ENCODE assay signal across 20 cellular contexts in genomic region chr11:130024356-130024755, GRCh38. TPM values are rescaled to one million over a fixed set of nuclear protein-coding genes. Genes with fewer than 3 reads are reported as not detected.
DNase-seq lines count a peak whose midpoint lies in the region; ATAC-seq, FAIRE-seq and TF ChIP-seq lines count a peak whose summit lies in the region.
"Had no signal": no experiment of that assay in that cellular context is flagged by ENCODE, and none has a peak within 500 bp of the region (broad histone marks: within the 10 kb centered on the region; RNA-seq: fewer than 3 reads in every experiment).

No MANE protein-coding gene starts in this region.

- BruUV-seq in Caco-2 (replicated peaks; lab: Mats Ljungman, UMichigan) (no TSS peak), endothelial cell of umbilical vein (replicated peaks; lab: Mats Ljungman, UMichigan) (no TSS peak)

- ATAC-seq in stimulated activated naive CD8-positive, alpha-beta T cell treated with anti-CD3 and anti-CD28 coated beads, Interleukin-15, amount 100 ng/mL, for 72 hours = no peak
- ATAC-seq in CD4-positive, alpha-beta T cell (ENCODE audit: poor library complexity) = no peak
- ATAC-seq in GM21619 (IDR thresholded peaks at IDR 0.05; ENCODE audit: unreplicated experiment) = no peak
- ATAC-seq: Right ventricle myocardium inferior had no signal

- TF ChIP-seq POLR2A in endothelial cell of umbilical vein (IDR thresholded peaks at IDR 0.05; ENCODE audit: low read depth, low read length) = no peak

- dilution Hi-C loops in endothelial cell of umbilical vein (cut with MboI; ENCODE audit: extremely low pct_ligation_motif_present, low sequenced_read_pairs) = no loop called here

- peak overlapping the region; percentile 87 for H3K27ac ChIP-seq in endothelial cell of umbilical vein (ENCODE audit: insufficient read depth, low read depth, low read length)
- no peak overlapping the region for H3K27ac ChIP-seq in CD4-positive, alpha-beta T cell (ENCODE audit: low read depth, low read length)

- H2AFZ ChIP-seq in endothelial cell of umbilical vein (ENCODE audit: low read depth, low read length) = no peak overlapping the region
- H2AFZ ChIP-seq: PC-9 had no signal

- peak overlapping the region; percentile 71 for H3K27ac Mint-ChIP-seq in Caco-2 (ENCODE audit: unreplicated experiment)
- H3K27ac Mint-ChIP-seq in stimulated activated naive CD8-positive, alpha-beta T cell treated with anti-CD3 and anti-CD28 coated beads, Interleukin-15, amount 100 ng/mL, for 72 hours = no peak overlapping the region
- no peak overlapping the region for H3K27ac Mint-ChIP-seq in CD4-positive, alpha-beta T cell
- H3K27ac Mint-ChIP-seq: CD4-positive, alpha-beta memory T cell; H9; IgD-negative memory B cell; T-helper 1 cell treated with Interleukin-12 subunit alpha and Interleukin-12 subunit beta and Interleukin-4 antibody, amounts not matched to agents 30 μg/mL and 1 μg/mL, for 36 hours had no signal

- no peaks in the 10 kb centered on the region for H3K27me3 Mint-ChIP-seq in Caco-2 (ENCODE audit: insufficient read depth, unreplicated experiment)
- no peaks in the 10 kb centered on the region for H3K27me3 Mint-ChIP-seq in stimulated activated naive CD8-positive, alpha-beta T cell treated with anti-CD3 and anti-CD28 coated beads, Interleukin-15, amount 100 ng/mL, for 72 hours
- H3K27me3 Mint-ChIP-seq in CD4-positive, alpha-beta T cell = no peaks in the 10 kb centered on the region

- POLR2A ChIA-PET in Caco-2 (lab: Charles Lee) = interaction anchor here (0.5 kb wide), 1 partner anchor 22 kb away, joined by 9 read pairs; the partner anchor contains the start of gene PRDM10
- POLR2A ChIA-PET in endothelial cell of umbilical vein (lab: Charles Lee) = no interaction called here
- POLR2A ChIA-PET in CD4-positive, alpha-beta T cell (lab: Charles Lee) = no interaction called here

- H3K4me3 ChIP-seq in Caco-2 (ENCODE audit: low read depth, low read length) (no peak overlapping the region), endothelial cell of umbilical vein (replicated peaks in 1 of 3; ENCODE audit: insufficient read depth in 1 of 3, low read depth in 1 of 3, low read length in 3 of 3) (no peak overlapping the region)
- H3K4me3 ChIP-seq: PC-9 had no signal

- no peaks in the 10 kb centered on the region for H3K9me1 ChIP-seq in endothelial cell of umbilical vein (replicated peaks; ENCODE audit: control insufficient read depth, extremely low read depth, insufficient read depth, low read length)

- FAIRE-seq in endothelial cell of umbilical vein (lab: Jason Lieb, UNC) = no peak
- FAIRE-seq: D721Med had no signal

- H3K36me3 Mint-ChIP-seq in Caco-2 (ENCODE audit: insufficient read depth, unreplicated experiment) = peaks cover 7% of the 10 kb centered on the region
- no peaks in the 10 kb centered on the region for H3K36me3 Mint-ChIP-seq in CD4-positive, alpha-beta T cell (ENCODE audit: low read depth)
- H3K36me3 Mint-ChIP-seq: CD4-positive, alpha-beta memory T cell had no signal

- no peak overlapping the region for H3K9ac ChIP-seq in endothelial cell of umbilical vein (replicated peaks; ENCODE audit: extremely low read depth, insufficient read depth, low read length)

- H3K4me2 ChIP-seq in endothelial cell of umbilical vein (ENCODE audit: insufficient read depth, low read length) = peak overlapping the region; percentile 16

- H3K9me3 Mint-ChIP-seq in Caco-2 (ENCODE audit: unreplicated experiment) = peaks cover 9% of the 10 kb centered on the region
- H3K9me3 Mint-ChIP-seq in stimulated activated naive CD8-positive, alpha-beta T cell treated with anti-CD3 and anti-CD28 coated beads, Interleukin-15, amount 100 ng/mL, for 72 hours = no peaks in the 10 kb centered on the region
- no peaks in the 10 kb centered on the region for H3K9me3 Mint-ChIP-seq in CD4-positive, alpha-beta T cell
- H3K9me3 Mint-ChIP-seq: IgD-negative memory B cell; T-helper 1 cell treated with Interleukin-12 subunit alpha and Interleukin-12 subunit beta and Interleukin-4 antibody, amounts not matched to agents 30 μg/mL and 1 μg/mL, for 36 hours had no signal

- intact Hi-C loops in Caco-2 (cut with micrococcal nuclease; ENCODE audit: unreplicated experiment) (no loop called here), endothelial cell of umbilical vein (cut with micrococcal nuclease) (loop anchor here (1.0 kb wide), 1 partner anchor 45 kb away; the partner anchor contains the start of gene APLP2)
- intact Hi-C loops in CD4-positive, alpha-beta T cell (cut with DNase I, micrococcal nuclease) = no loop called here

- H3K4me1 ChIP-seq in Caco-2 (peaks cover 67% of the 10 kb centered on the region), endothelial cell of umbilical vein (ENCODE audit: control insufficient read depth, extremely low read depth, insufficient read depth, low read length) (peaks cover 18% of the 10 kb centered on the region)

- H3K36me3 ChIP-seq in Caco-2 (ENCODE audit: control insufficient read depth, insufficient read depth, low read length) = no peaks in the 10 kb centered on the region
- H3K36me3 ChIP-seq in endothelial cell of umbilical vein (ENCODE audit: control insufficient read depth in 2 of 2, extremely low read depth in 1 of 2, insufficient read depth in 2 of 2, low read length in 2 of 2) = no peaks in the 10 kb centered on the region

- CTCF ChIA-PET in Caco-2 (lab: Charles Lee) (interaction anchor here (1.0 to 1.2 kb wide), 2 partner anchors 21 to 22 kb away, joined by 4 to 6 read pairs; partner anchors contain the start of gene PRDM10), endothelial cell of umbilical vein (lab: Charles Lee) (interaction anchor here (0.6 to 1.4 kb wide), 3 partner anchors 16 to 108 kb away, joined by 3 to 4 read pairs (median 3); partner anchors contain the start of gene PRDM10)
- CTCF ChIA-PET in CD4-positive, alpha-beta T cell (lab: Charles Lee) = no interaction called here

- H4K20me1 ChIP-seq in endothelial cell of umbilical vein (replicated peaks; ENCODE audit: control insufficient read depth, extremely low read depth, insufficient read depth, low read length) = no peaks in the 10 kb centered on the region

- no peak for TF ChIP-seq CTCF in Caco-2 (IDR thresholded peaks at IDR 0.05; ENCODE audit: insufficient read depth in 1 of 2, low read depth in 1 of 2, low read length in 1 of 2, severe bottlenecking in 1 of 2, unreplicated experiment in 1 of 2)
- no peak for TF ChIP-seq CTCF in endothelial cell of umbilical vein (IDR thresholded peaks at IDR 0.05; ENCODE audit: extremely low read depth in 1 of 2, insufficient read depth in 1 of 2, low read depth in 1 of 2, low read length in 2 of 2)
- no peak for TF ChIP-seq CTCF in CD4-positive, alpha-beta T cell (IDR thresholded peaks at IDR 0.05)

- H3K27me3 ChIP-seq in Caco-2 (replicated peaks; ENCODE audit: control insufficient read depth, insufficient read depth, low read length) = no peaks in the 10 kb centered on the region
- no peaks in the 10 kb centered on the region for H3K27me3 ChIP-seq in endothelial cell of umbilical vein (ENCODE audit: control insufficient read depth in 2 of 2, insufficient read depth in 2 of 2, low read length in 2 of 2)
- H3K27me3 ChIP-seq in CD4-positive, alpha-beta T cell (ENCODE audit: control insufficient read depth, insufficient read depth, low read length) = no peaks in the 10 kb centered on the region

- H3K4me3 Mint-ChIP-seq in Caco-2 (ENCODE audit: unreplicated experiment) = no peak overlapping the region
- H3K4me3 Mint-ChIP-seq in stimulated activated naive CD8-positive, alpha-beta T cell treated with anti-CD3 and anti-CD28 coated beads, Interleukin-15, amount 100 ng/mL, for 72 hours = no peak overlapping the region
- H3K4me3 Mint-ChIP-seq in CD4-positive, alpha-beta T cell = no peak overlapping the region
- H3K4me3 Mint-ChIP-seq: CD4-positive, alpha-beta memory T cell; H9; IgD-negative memory B cell; T-helper 1 cell treated with Interleukin-12 subunit alpha and Interleukin-12 subunit beta and Interleukin-4 antibody, amounts not matched to agents 30 μg/mL and 1 μg/mL, for 36 hours had no signal

- DNase-seq in Caco-2 (no peak), M059J (ENCODE audit: low read depth) (peak; percentile 26), endothelial cell of umbilical vein (ENCODE audit: low read depth, low spot score) (peak; percentile 32), cerebellum (ENCODE audit: low spot score) (no peak)
- no peak for DNase-seq in stimulated activated naive CD8-positive, alpha-beta T cell treated with anti-CD3 and anti-CD28 coated beads, Interleukin-15, amount 100 ng/mL, for 72 hours
- no peak for DNase-seq in CD4-positive, alpha-beta T cell
- DNase-seq: CD4-positive, alpha-beta memory T cell; DMS79 treated with DMSO at 0.1 percent for 48 hours; H9; NCI-H1417; NCI-H1930; NCI-H2171 treated with DMSO at 0.1 percent for 48 hours; NCI-H510A treated with DMSO at 0.1 percent for 48 hours; NK-92 treated with Interleukin-12 subunit alpha and Interleukin-12 subunit beta, amount 100 ng/mL, for 24 hours; PC-9 had no signal

- H3K9me3 ChIP-seq in Caco-2 = peaks cover 3% of the 10 kb centered on the region; the same call in 1 of the 2 replicates
- H3K9me3 ChIP-seq in endothelial cell of umbilical vein (replicated peaks; ENCODE audit: control insufficient read depth, insufficient read depth, low read length) = no peaks in the 10 kb centered on the region
- H3K9me3 ChIP-seq in CD4-positive, alpha-beta T cell (ENCODE audit: control insufficient read depth, low read length) = no peaks in the 10 kb centered on the region

- no peaks in the 10 kb centered on the region for H3K79me2 ChIP-seq in endothelial cell of umbilical vein (ENCODE audit: control insufficient read depth, insufficient read depth, low read length)

- peaks cover 53% of the 10 kb centered on the region for H3K4me1 Mint-ChIP-seq in Caco-2 (ENCODE audit: low read depth, unreplicated experiment)
- no peaks in the 10 kb centered on the region for H3K4me1 Mint-ChIP-seq in stimulated activated naive CD8-positive, alpha-beta T cell treated with anti-CD3 and anti-CD28 coated beads, Interleukin-15, amount 100 ng/mL, for 72 hours
- H3K4me1 Mint-ChIP-seq in CD4-positive, alpha-beta T cell (ENCODE audit: low read depth) = no peaks in the 10 kb centered on the region

RNA-seq across cellular contexts. Expression of gene PRDM10, which starts 21.7 kb away (rescaled TPM):
- total RNA-seq in Caco-2 (2022) (11.8 and 12.0 TPM in 2 replicates), endothelial cell of umbilical vein (10.2 and 13.0 TPM in 2 replicates), cerebellum (14.2 TPM)
- 6.3 and 9.0 TPM in 2 replicates for total RNA-seq in M059J (2014; rRNA removed; shearing (Covaris generic))
- 9.6 TPM in 2 replicates for polyA plus RNA-seq in endothelial cell of umbilical vein
- polyA plus RNA-seq in endothelial cell of umbilical vein (2011; cell fraction: cytosol; rRNA removed) = 3.6 and 4.1 TPM in 2 replicates
- 17.7 and 21.4 TPM in 2 replicates for polyA plus RNA-seq in endothelial cell of umbilical vein (2011; cell fraction: nucleus; rRNA removed)
- polyA plus RNA-seq in endothelial cell of umbilical vein (2012) = 5.5 TPM in 2 replicates
- polyA minus RNA-seq in endothelial cell of umbilical vein = 20.2 and 25.9 TPM in 2 replicates
- 5.9 TPM for polyA minus RNA-seq in endothelial cell of umbilical vein (2011; cell fraction: cytosol; rRNA and poly(A)+ RNA removed)
- 15.3 and 33.4 TPM in 2 replicates for polyA minus RNA-seq in endothelial cell of umbilical vein (2011; cell fraction: nucleus; rRNA and poly(A)+ RNA removed)
- 1 to 10 TPM; 8.2 to 9.6 TPM for total RNA-seq in CD4-positive, alpha-beta T cell

RNA-seq across cellular contexts. Expression of gene APLP2, which starts 45.3 kb away (rescaled TPM):
- total RNA-seq in Caco-2 (2022) = 1,761 and 2,076 TPM in 2 replicates
- 246 and 418 TPM in 2 replicates for total RNA-seq in M059J (2014; rRNA removed; shearing (Covaris generic))
- 503 and 543 TPM in 2 replicates for total RNA-seq in endothelial cell of umbilical vein
- 433 and 493 TPM in 2 replicates for polyA plus RNA-seq in endothelial cell of umbilical vein
- 441 and 461 TPM in 2 replicates for polyA plus RNA-seq in endothelial cell of umbilical vein (2011; cell fraction: cytosol; rRNA removed)
- 379 and 479 TPM in 2 replicates for polyA plus RNA-seq in endothelial cell of umbilical vein (2011; cell fraction: nucleus; rRNA removed)
- 1,126 and 1,231 TPM in 2 replicates for polyA plus RNA-seq in endothelial cell of umbilical vein (2012)
- 350 and 416 TPM in 2 replicates for polyA minus RNA-seq in endothelial cell of umbilical vein
- polyA minus RNA-seq in endothelial cell of umbilical vein (2011; cell fraction: cytosol; rRNA and poly(A)+ RNA removed) = 23.5 TPM
- polyA minus RNA-seq in endothelial cell of umbilical vein (2011; cell fraction: nucleus; rRNA and poly(A)+ RNA removed) = 122 and 144 TPM in 2 replicates
- total RNA-seq in cerebellum = 341 TPM
- 10 to 100 TPM; 28.8 to 29.5 TPM for total RNA-seq in CD4-positive, alpha-beta T cell

Comparison
In these comparisons a context has a peak if more than half of its experiments do, and no peak if none do; other contexts are left out.
1. DNase-seq: peak in M059J (single experiment) and endothelial cell of umbilical vein (single experiment); none in Caco-2 (0 of 2), stimulated activated naive CD8-positive, alpha-beta T cell treated with anti-CD3 and anti-CD28 coated beads, Interleukin-15, amount 100 ng/mL, for 72 hours (0 of 2), cerebellum (single experiment) and CD4-positive, alpha-beta T cell (0 of 10).